In genomic region chr17:59707182-59707970, GRCh38 we compare ENCODE assay signal across 8 cellular contexts. TPM values are rescaled to one million over a fixed set of nuclear protein-coding genes. Genes with fewer than 3 reads are reported as not detected.
DNase-seq lines count a peak whose midpoint lies in the region; FAIRE-seq and TF ChIP-seq lines count a peak whose summit lies in the region.

Gene PTRH2 (minus strand): TSS chr17:59707430. CDS start chr17:59697978, 9,452 bp downstream.
Gene VMP1 (plus strand): TSS chr17:59707654. CDS start chr17:59731447, 23,793 bp downstream.

- no peaks in the 10 kb centered on the region for H3K9me3 Mint-ChIP-seq in activated naive CD4-positive, alpha-beta T cell treated with anti-CD3 and anti-CD28 coated beads for 36 hours

- no peaks in the 10 kb centered on the region for H3K27me3 ChIP-seq in neutrophil

- H3K27ac ChIP-seq in neutrophil: peak within 1 kb of the TSS; percentile 93
- H3K27ac ChIP-seq in substantia nigra (ENCODE audit: low read depth, low read length, poor library complexity, severe bottlenecking): peak within 1 kb of the TSS; percentile 81

- intact Hi-C loops in activated naive CD4-positive, alpha-beta T cell treated with anti-CD3 and anti-CD28 coated beads for 36 hours (cut with micrococcal nuclease): loop anchor here (1.0 to 10.0 kb wide), 6 partner anchors 88 to 687 kb away; partner anchors contain the start of genes CLTC, DHX40, TUBD1 and USP32

- peak; percentile 79 for FAIRE-seq in frontal cortex (lab: Jason Lieb, UNC)

- DNase-seq in GM03348 (ENCODE audit: low spot score): peak; percentile 97
- DNase-seq in HFF-Myc (ENCODE audit: extremely low read depth, low read depth): peak; percentile 99
- DNase-seq in NAMALWA (ENCODE audit: low spot score): peak; percentile 100
- DNase-seq in SK-N-DZ (ENCODE audit: low spot score): peak; percentile 100
- peak; percentile 97 for DNase-seq in activated naive CD4-positive, alpha-beta T cell treated with anti-CD3 and anti-CD28 coated beads for 36 hours
- DNase-seq in frontal cortex (ENCODE audit: low spot score in 2 of 2): peak; percentile 77 to 96
- DNase-seq in substantia nigra (lab: John Stamatoyannopoulos, UW): peak; percentile 64 to 99 (median 97)

- H3K4me3 ChIP-seq in HFF-Myc (replicated peaks; ENCODE audit: low read depth, low read length): peak within 1 kb of the TSS; percentile 100
- peak within 1 kb of the TSS; percentile 83 to 97 for H3K4me3 ChIP-seq in neutrophil (ENCODE audit: low read depth in 1 of 2, low read length in 1 of 2)

- no peaks in the 10 kb centered on the region for H3K9me3 ChIP-seq in neutrophil

- peaks cover 24% of the 10 kb centered on the region for H3K36me3 Mint-ChIP-seq in activated naive CD4-positive, alpha-beta T cell treated with anti-CD3 and anti-CD28 coated beads for 36 hours (ENCODE audit: low read depth)

- CTCF ChIA-PET in activated naive CD4-positive, alpha-beta T cell treated with anti-CD3 and anti-CD28 coated beads for 36 hours (lab: Charles Lee): interaction anchor here (1.0 to 1.2 kb wide), 2 partner anchors 37 to 152 kb away, joined by 3 read pairs; no protein-coding TSS in a partner anchor

- H3K4me3 Mint-ChIP-seq in activated naive CD4-positive, alpha-beta T cell treated with anti-CD3 and anti-CD28 coated beads for 36 hours: peak within 1 kb of the TSS; percentile 94

- H3K36me3 ChIP-seq in neutrophil: peaks cover 9% of the 10 kb centered on the region

- no peaks in the 10 kb centered on the region for H3K27me3 Mint-ChIP-seq in activated naive CD4-positive, alpha-beta T cell treated with anti-CD3 and anti-CD28 coated beads for 36 hours (ENCODE audit: low read depth)

- H3K4me1 Mint-ChIP-seq in activated naive CD4-positive, alpha-beta T cell treated with anti-CD3 and anti-CD28 coated beads for 36 hours (ENCODE audit: low read depth): peaks cover 54% of the 10 kb centered on the region

- no peak for TF ChIP-seq CTCF in HFF-Myc (IDR thresholded peaks at IDR 0.05; ENCODE audit: low read depth, low read length, missing control alignments)
- TF ChIP-seq CTCF in neutrophil (IDR thresholded peaks at IDR 0.05): peak; percentile 8

- peak within 1 kb of the TSS; percentile 92 for H3K27ac Mint-ChIP-seq in activated naive CD4-positive, alpha-beta T cell treated with anti-CD3 and anti-CD28 coated beads for 36 hours

- peaks cover 45 to 60% of the 10 kb centered on the region in 2 experiments for H3K4me1 ChIP-seq in neutrophil (ENCODE audit: control insufficient read depth in 1 of 2, insufficient read depth in 1 of 2, low read depth in 1 of 2, low read length in 1 of 2)

RNA-seq across cellular contexts. Expression of gene PTRH2, which starts in this region (rescaled TPM):
- polyA plus RNA-seq in SK-N-DZ (2014; cell fraction: cytosol; rRNA removed): 29.4 and 37.2 TPM in 2 replicates
- polyA plus RNA-seq in SK-N-DZ (2014; cell fraction: nucleus; rRNA removed): 22.6 and 26.5 TPM in 2 replicates
- 10 to 100 TPM; 19.7 to 24.4 TPM for total RNA-seq in activated naive CD4-positive, alpha-beta T cell treated with anti-CD3 and anti-CD28 coated beads for 36 hours
- 18.8 TPM for total RNA-seq in frontal cortex

RNA-seq across cellular contexts. Expression of gene VMP1, which starts in this region (rescaled TPM):
- polyA plus RNA-seq in SK-N-DZ (2014; cell fraction: cytosol; rRNA removed): 59.8 and 69.1 TPM in 2 replicates
- 33.9 and 40.9 TPM in 2 replicates for polyA plus RNA-seq in SK-N-DZ (2014; cell fraction: nucleus; rRNA removed)
- 100 to 1,000 TPM; 423 to 438 TPM for total RNA-seq in activated naive CD4-positive, alpha-beta T cell treated with anti-CD3 and anti-CD28 coated beads for 36 hours
- 241 TPM for total RNA-seq in frontal cortex

Comparison
In these comparisons a context has a peak if more than half of its experiments do, and no peak if none do; other contexts are left out.
1. Peak in every context shown above with its lines: DNase-seq, H3K4me3 ChIP-seq and H3K27ac ChIP-seq.